Comparison of ENCODE assay signal across 19 cellular contexts in genomic region chr4:165631208-165631894, GRCh38.
DNase-seq lines count a peak whose midpoint lies in the region; ATAC-seq and TF ChIP-seq lines count a peak whose summit lies in the region.
"Had no signal": no experiment of that assay in that cellular context is flagged by ENCODE, and none has a peak within 500 bp of the region (broad histone marks: within the 10 kb centered on the region; RNA-seq: fewer than 3 reads in every experiment).

No MANE protein-coding gene starts in this region.

- H3K36me3 ChIP-seq in trophoblast cell (ENCODE audit: control insufficient read depth in 1 of 2, insufficient read depth in 2 of 2, low read length in 2 of 2): no peaks in the 10 kb centered on the region
- H3K36me3 ChIP-seq: BE2C, HAP-1, stomach had no signal

- H3K4me2 ChIP-seq in trophoblast cell (ENCODE audit: low read length): no peak overlapping the region
- H3K4me2 ChIP-seq: smooth muscle cell had no signal

- no peak overlapping the region for H4K91ac ChIP-seq in trophoblast cell (ENCODE audit: low read depth, low read length)

- no peak overlapping the region for H2BK120ac ChIP-seq in trophoblast cell (ENCODE audit: insufficient read depth, low read length, poor library complexity)

- DNase-seq in NCI-H1092 (lab: John Stamatoyannopoulos, UW) (peak; percentile 58), NCI-H1092 treated with DMSO at 0.1 percent for 48 hours (lab: John Stamatoyannopoulos, UW) (no peak), RWPE1 (ENCODE audit: low spot score) (peak; percentile 29), foreskin fibroblast (peak; percentile 4 to 48), trophoblast cell (no peak), dermis blood vessel endothelial cell (no peak)
- DNase-seq: activated CD4-positive, alpha-beta T cell treated with anti-CD3 and anti-CD28 coated beads, Interleukin-2, amount 50 U/mL, for 48 hours; activated naive CD4-positive, alpha-beta T cell treated with anti-CD3 and anti-CD28 coated beads for 36 hours; BE2C; effector CD8-positive, alpha-beta T cell; NCI-H1694; nephron progenitor cell; stimulated activated CD4-positive, alpha-beta T cell treated with anti-CD3 and anti-CD28 coated beads, Interleukin-4, amount 100 ng/mL, for 1 hour; stomach had no signal

- H3K4ac ChIP-seq in trophoblast cell (ENCODE audit: low read depth, low read length): no peak overlapping the region

- CTCF ChIA-PET in RWPE1 (lab: Yijun Ruan, JAX): interaction anchor here (0.6 kb wide), 1 partner anchor 112 kb away, joined by 3 read pairs; no protein-coding TSS in a partner anchor

- H3K27ac ChIP-seq in RWPE1 (no peak overlapping the region), trophoblast cell (ENCODE audit: low read depth, low read length) (no peak overlapping the region)
- H3K27ac ChIP-seq: 22Rv1, stomach had no signal

- no peak for TF ChIP-seq CTCF in RWPE1 (conservative IDR thresholded peaks at IDR 0.05; ENCODE audit: low read depth)
- TF ChIP-seq CTCF in foreskin fibroblast (IDR thresholded peaks at IDR 0.05; ENCODE audit: low read depth, low read length): no peak

- H3K27me3 ChIP-seq in trophoblast cell (ENCODE audit: insufficient read depth, low read length): no peaks in the 10 kb centered on the region
- H3K27me3 ChIP-seq: BE2C, stomach had no signal

- peak overlapping the region; percentile 37 for H2AK5ac ChIP-seq in trophoblast cell (ENCODE audit: low read length)

- ATAC-seq in HG02610 (IDR thresholded peaks at IDR 0.05; ENCODE audit: unreplicated experiment) (no peak), HG03520 (IDR thresholded peaks at IDR 0.05; ENCODE audit: unreplicated experiment) (no peak)

- no peaks in the 10 kb centered on the region for H3K79me1 ChIP-seq in trophoblast cell (ENCODE audit: low read length)

- WGBS in trophoblast cell (ENCODE audit: extremely low coverage, insufficient coverage, insufficient read length): no CpG with 5 or more reads among the region's 3 CpGs

- no peak overlapping the region for H3K23ac ChIP-seq in trophoblast cell (ENCODE audit: low read length)

- POLR2A ChIA-PET in RWPE1 (lab: Yijun Ruan, JAX; ENCODE audit: low non-redundant PET): no interaction called here

- H2BK12ac ChIP-seq in trophoblast cell (ENCODE audit: low read length): no peak overlapping the region

- H2AFZ ChIP-seq in trophoblast cell (ENCODE audit: insufficient read depth, low read length, poor library complexity): no peak overlapping the region

- H3K79me2 ChIP-seq in trophoblast cell (ENCODE audit: control insufficient read depth, insufficient read depth, low read length, poor library complexity): no peaks in the 10 kb centered on the region

- no peaks in the 10 kb centered on the region for H3K9me3 ChIP-seq in trophoblast cell (ENCODE audit: insufficient read depth, low read depth, low read length)
- H3K9me3 ChIP-seq: BE2C, HAP-1, stomach had no signal

- H3K9ac ChIP-seq in trophoblast cell (ENCODE audit: low read length): peak overlapping the region; percentile 32

- H3K18ac ChIP-seq in trophoblast cell (ENCODE audit: low read length): no peak overlapping the region

- H2BK5ac ChIP-seq in trophoblast cell (ENCODE audit: low read depth, low read length, poor library complexity): no peak overlapping the region

- peaks cover 4 to 8% of the 10 kb centered on the region in 2 experiments for H3K4me1 ChIP-seq in trophoblast cell (ENCODE audit: control insufficient read depth in 1 of 2, insufficient read depth in 2 of 2, low read length in 2 of 2)
- H3K4me1 ChIP-seq: BE2C, HAP-1, stomach had no signal

- peak overlapping the region; percentile 28 for H4K8ac ChIP-seq in trophoblast cell (ENCODE audit: low read depth, low read length)

- H4K12ac ChIP-seq in trophoblast cell (ENCODE audit: low read depth, low read length): no peak overlapping the region

- no peak overlapping the region for H3K14ac ChIP-seq in trophoblast cell (ENCODE audit: low read length)

- H3K4me3 ChIP-seq in foreskin fibroblast (ENCODE audit: low read depth in 1 of 2, low read length in 2 of 2) (no peak overlapping the region), trophoblast cell (ENCODE audit: low read depth, low read length) (no peak overlapping the region)
- H3K4me3 ChIP-seq: HAP-1, smooth muscle cell, stomach had no signal

Comparison
In these comparisons a context has a peak if more than half of its experiments do, and no peak if none do; other contexts are left out.
1. DNase-seq: peak in NCI-H1092 (single experiment), RWPE1 (single experiment) and foreskin fibroblast (2 of 2); none in NCI-H1092 treated with DMSO at 0.1 percent for 48 hours (single experiment), trophoblast cell (0 of 2) and dermis blood vessel endothelial cell (single experiment).